6 cellular contexts compared by ENCODE assay signal in the genomic region with DNA sequence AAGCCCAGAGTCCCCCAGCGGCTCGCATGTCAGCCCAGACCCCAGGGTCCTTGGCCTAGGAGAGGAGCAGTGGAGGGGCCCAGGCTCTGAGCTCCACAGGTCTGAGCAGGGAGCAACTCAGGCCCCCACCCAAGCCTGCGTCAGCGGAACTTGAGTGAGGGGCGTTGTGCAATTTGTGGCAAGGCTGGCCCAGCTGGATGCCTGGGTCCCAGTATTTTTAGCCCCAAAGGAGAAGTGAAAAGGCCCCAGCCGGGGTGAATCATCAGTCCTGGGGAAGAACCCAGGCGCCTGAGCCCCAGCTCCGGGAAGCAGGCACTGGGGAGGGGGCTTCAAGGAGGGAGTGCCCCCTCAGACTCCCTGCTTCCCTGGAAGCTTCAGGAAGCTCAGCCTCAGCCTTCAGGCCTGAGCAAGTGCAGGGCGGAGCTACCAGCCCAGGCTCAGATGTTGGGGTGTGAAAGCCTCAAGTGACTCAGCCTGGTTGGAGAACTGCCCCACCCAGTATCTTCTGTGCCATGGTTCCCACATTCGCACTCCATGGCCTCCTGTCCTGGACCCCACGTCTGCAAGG. TPM values are rescaled to one million over a fixed set of nuclear protein-coding genes. Genes with fewer than 3 reads are reported as not detected.
A peak's percentile ranks its signal among the peaks of the same experiment; 100 is the strongest.
DNase-seq lines count a peak whose midpoint lies in the region; ATAC-seq, FAIRE-seq and TF ChIP-seq lines count a peak whose summit lies in the region.

No MANE protein-coding gene starts in this region.

- H3K36me3 Mint-ChIP-seq in activated CD4-positive, alpha-beta memory T cell treated with anti-CD3 and anti-CD28 coated beads for 36 hours: peaks cover 18% of the 10 kb centered on the region

- H3K36me3 ChIP-seq in left ventricle myocardium inferior: peaks cover 27% of the 10 kb centered on the region

- DNase-seq in GM18507 (ENCODE audit: extremely low spot score, insufficient read length, low read depth): no peak
- peak; percentile 80 for DNase-seq in activated CD4-positive, alpha-beta memory T cell treated with anti-CD3 and anti-CD28 coated beads for 36 hours
- DNase-seq in left ventricle myocardium inferior: peak; percentile 77
- DNase-seq in substantia nigra (lab: John Stamatoyannopoulos, UW): peak in 30 of 49 donors; percentile 11 to 72 (median 40)
- DNase-seq in DMS 273 (lab: John Stamatoyannopoulos, UW; ENCODE audit: unreplicated experiment): no peak

- peaks cover 47% of the 10 kb centered on the region for H3K4me1 ChIP-seq in left ventricle myocardium inferior

- ATAC-seq in GM18867 (IDR thresholded peaks at IDR 0.05; ENCODE audit: unreplicated experiment): no peak

- H3K9me3 ChIP-seq in left ventricle myocardium inferior (replicated peaks): no peaks in the 10 kb centered on the region

- H3K4me3 Mint-ChIP-seq in activated CD4-positive, alpha-beta memory T cell treated with anti-CD3 and anti-CD28 coated beads for 36 hours: peak overlapping the region; percentile 3

- peak overlapping the region; percentile 14 for H3K4me3 ChIP-seq in left ventricle myocardium inferior

- H3K27me3 Mint-ChIP-seq in activated CD4-positive, alpha-beta memory T cell treated with anti-CD3 and anti-CD28 coated beads for 36 hours: no peaks in the 10 kb centered on the region

- peak; percentile 52 for FAIRE-seq in GM18507 (lab: Jason Lieb, UNC)

- peak overlapping the region; percentile 85 for H3K27ac Mint-ChIP-seq in activated CD4-positive, alpha-beta memory T cell treated with anti-CD3 and anti-CD28 coated beads for 36 hours

- intact Hi-C loops in activated CD4-positive, alpha-beta memory T cell treated with anti-CD3 and anti-CD28 coated beads for 36 hours (cut with micrococcal nuclease): no loop called here
- intact Hi-C loops in left ventricle myocardium inferior (cut with micrococcal nuclease): no loop called here

- no peaks in the 10 kb centered on the region for H3K9me3 Mint-ChIP-seq in activated CD4-positive, alpha-beta memory T cell treated with anti-CD3 and anti-CD28 coated beads for 36 hours

- no peak for TF ChIP-seq CTCF in left ventricle myocardium inferior (IDR thresholded peaks at IDR 0.05; ENCODE audit: borderline replicate concordance)

- no peaks in the 10 kb centered on the region for H3K27me3 ChIP-seq in left ventricle myocardium inferior (ENCODE audit: low read depth)

- H3K27ac ChIP-seq in left ventricle myocardium inferior (replicated peaks) (peak overlapping the region; percentile 88), substantia nigra (ENCODE audit: low read depth, low read length, poor library complexity, severe bottlenecking) (peak overlapping the region; percentile 80)

- CTCF ChIA-PET in activated CD4-positive, alpha-beta memory T cell treated with anti-CD3 and anti-CD28 coated beads for 36 hours (lab: Charles Lee): interaction anchor here (0.6 to 7.6 kb wide), 22 partner anchors 9 to 536 kb away, joined by 3 to 219 read pairs (median 4); a partner anchor contains a TSS

- POLR2A ChIA-PET in activated CD4-positive, alpha-beta memory T cell treated with anti-CD3 and anti-CD28 coated beads for 36 hours (lab: Charles Lee): interaction anchor here (0.6 to 3.8 kb wide), 8 partner anchors 10 to 152 kb away, joined by 3 to 53 read pairs (median 4); a partner anchor contains a TSS

- peaks cover 55% of the 10 kb centered on the region for H3K4me1 Mint-ChIP-seq in activated CD4-positive, alpha-beta memory T cell treated with anti-CD3 and anti-CD28 coated beads for 36 hours (ENCODE audit: low read depth)

RNA-seq across cellular contexts. Expression of a gene that starts 7.2 kb away (rescaled TPM):
- 10 to 100 TPM; 22.2 to 26.9 TPM for total RNA-seq in activated CD4-positive, alpha-beta memory T cell treated with anti-CD3 and anti-CD28 coated beads for 36 hours
- total RNA-seq in left ventricle myocardium inferior: 25.7 TPM

RNA-seq across cellular contexts. Expression of a gene that starts 7.5 kb away (rescaled TPM):
- total RNA-seq in activated CD4-positive, alpha-beta memory T cell treated with anti-CD3 and anti-CD28 coated beads for 36 hours: 10 to 100 TPM; 41.6 to 43.8 TPM
- total RNA-seq in left ventricle myocardium inferior: 33.2 TPM

RNA-seq across cellular contexts. Expression of a gene that starts 8.3 kb away (rescaled TPM):
- 100 to 1,000 TPM; 104 to 118 TPM for total RNA-seq in activated CD4-positive, alpha-beta memory T cell treated with anti-CD3 and anti-CD28 coated beads for 36 hours
- 34.8 TPM for total RNA-seq in left ventricle myocardium inferior

RNA-seq across cellular contexts. Expression of a gene that starts 14.1 kb away (rescaled TPM):
- 10 to 100 TPM; 74.9 to 80.6 TPM for total RNA-seq in activated CD4-positive, alpha-beta memory T cell treated with anti-CD3 and anti-CD28 coated beads for 36 hours
- total RNA-seq in left ventricle myocardium inferior: 14.1 TPM

RNA-seq across cellular contexts. Expression of a gene that starts 37.4 kb away (rescaled TPM):
- total RNA-seq in activated CD4-positive, alpha-beta memory T cell treated with anti-CD3 and anti-CD28 coated beads for 36 hours: 1,000 to 10,000 TPM; 3,682 to 3,746 TPM
- total RNA-seq in left ventricle myocardium inferior: 1,107 TPM

Comparison
In these comparisons a context has a peak if more than half of its experiments do, and no peak if none do; other contexts are left out.
1. DNase-seq: peak in activated CD4-positive, alpha-beta memory T cell treated with anti-CD3 and anti-CD28 coated beads for 36 hours (single experiment), left ventricle myocardium inferior (single experiment) and substantia nigra (30 of 49); none in GM18507 (single experiment) and DMS 273 (single experiment).